16 cellular contexts compared by ENCODE assay signal in genomic region chr5:80194470-80194869, GRCh38.
DNase-seq lines count a peak whose midpoint lies in the region; ATAC-seq, FAIRE-seq and TF ChIP-seq lines count a peak whose summit lies in the region.
"Had no signal": no experiment of that assay in that cellular context is flagged by ENCODE, and none has a peak within 500 bp of the region (broad histone marks: within the 10 kb centered on the region; RNA-seq: fewer than 3 reads in every experiment).

No MANE protein-coding gene starts in this region.

- peak overlapping the region; percentile 33 for H3K4me2 ChIP-seq in Loucy (ENCODE audit: low read depth, low read length, poor library complexity, severe bottlenecking)

- no peaks in the 10 kb centered on the region for H3K27me3 Mint-ChIP-seq in activated CD4-positive, alpha-beta T cell treated with anti-CD3 and anti-CD28 coated beads for 36 hours
- no peaks in the 10 kb centered on the region for H3K27me3 Mint-ChIP-seq in activated naive CD8-positive, alpha-beta T cell

- H3K9me3 Mint-ChIP-seq in activated CD4-positive, alpha-beta T cell treated with anti-CD3 and anti-CD28 coated beads for 36 hours (ENCODE audit: low read depth), result no peaks in the 10 kb centered on the region
- H3K9me3 Mint-ChIP-seq in activated naive CD8-positive, alpha-beta T cell (ENCODE audit: low read depth), result no peaks in the 10 kb centered on the region
- H3K9me3 Mint-ChIP-seq: HFFc6 had no signal

- peak overlapping the region; percentile 99 for H3K27ac Mint-ChIP-seq in activated CD4-positive, alpha-beta T cell treated with anti-CD3 and anti-CD28 coated beads for 36 hours
- peak overlapping the region; percentile 96 for H3K27ac Mint-ChIP-seq in activated naive CD8-positive, alpha-beta T cell
- H3K27ac Mint-ChIP-seq: HFFc6 had no signal

- no peak overlapping the region for H2AFZ ChIP-seq in Loucy (ENCODE audit: low read length)

- no peak for FAIRE-seq in urothelium cell line (lab: Jason Lieb, UNC)
- FAIRE-seq: A204.1, D721Med, HepG2, small intestine had no signal

- DNase-seq in activated CD4-positive, alpha-beta T cell treated with anti-CD3 and anti-CD28 coated beads for 36 hours, result peak; percentile 61
- DNase-seq in activated CD4-positive, alpha-beta T cell treated with anti-CD3 and anti-CD28 coated beads, Interleukin-2, amount 50 U/mL, for 4 hours, result no peak
- no peak for DNase-seq in sigmoid colon
- no peak for DNase-seq in DMS153 treated with DMSO at 0.1 percent for 48 hours (lab: John Stamatoyannopoulos, UW; ENCODE audit: unreplicated experiment)
- DNase-seq in urothelium cell line (ENCODE audit: low spot score), result no peak
- DNase-seq: HFFc6, hippocampal formation, NCI-H774, small intestine, thyroid gland had no signal

- H3K27me3 ChIP-seq in Loucy (ENCODE audit: insufficient read depth, low read length, poor library complexity, severe bottlenecking) (no peaks in the 10 kb centered on the region), sigmoid colon (no peaks in the 10 kb centered on the region)
- H3K27me3 ChIP-seq: thyroid gland had no signal

- H3K4me3 ChIP-seq in Loucy (ENCODE audit: low read length, poor library complexity, severe bottlenecking), result peak overlapping the region; percentile 17
- no peak overlapping the region for H3K4me3 ChIP-seq in sigmoid colon
- H3K4me3 ChIP-seq: thyroid gland had no signal

- no peak for TF ChIP-seq EP300 in sigmoid colon (IDR thresholded peaks at IDR 0.05)

- H3F3A ChIP-seq in Loucy (ENCODE audit: low read depth), result peaks cover 13% of the 10 kb centered on the region

- H3K27ac ChIP-seq in sigmoid colon, result peak overlapping the region in 3 of 4 donors; percentile 22 to 78 (median 76)

- H3K36me3 ChIP-seq in Loucy (ENCODE audit: insufficient read depth, low read length), result peaks cover 34% of the 10 kb centered on the region; the same call in 1 of the 2 replicates
- no peaks in the 10 kb centered on the region for H3K36me3 ChIP-seq in sigmoid colon
- H3K36me3 ChIP-seq: thyroid gland had no signal

- 68 to 86% methylated on average over 4 of the region's 4 CpGs for WGBS in sigmoid colon, 2 donors

- H3K4me3 Mint-ChIP-seq in activated CD4-positive, alpha-beta T cell treated with anti-CD3 and anti-CD28 coated beads for 36 hours, result peak overlapping the region; percentile 47
- H3K4me3 Mint-ChIP-seq in activated naive CD8-positive, alpha-beta T cell, result peak overlapping the region; percentile 65
- H3K4me3 Mint-ChIP-seq: HFFc6 had no signal

- H3K4me1 ChIP-seq in Loucy (ENCODE audit: insufficient read depth, low read length, poor library complexity, severe bottlenecking) (peaks cover 58% of the 10 kb centered on the region), sigmoid colon (peaks cover 0 to 48% (median 47%) of the 10 kb centered on the region in 4 donors)

- POLR2A ChIA-PET in activated CD4-positive, alpha-beta T cell treated with anti-CD3 and anti-CD28 coated beads for 36 hours (lab: Charles Lee), result interaction anchor here (0.9 kb wide), 1 partner anchor 12 kb away, joined by 5 read pairs; no protein-coding TSS in a partner anchor

- peaks cover under 1% of the 10 kb centered on the region for H4K20me1 ChIP-seq in Loucy (ENCODE audit: insufficient read depth, low read length, poor library complexity, severe bottlenecking)

- TF ChIP-seq POLR2A in sigmoid colon (IDR thresholded peaks at IDR 0.05), result no peak

- H3K9ac ChIP-seq in Loucy (ENCODE audit: low read depth, low read length, poor library complexity, severe bottlenecking), result peak overlapping the region; percentile 70

- no peaks in the 10 kb centered on the region for H3K9me3 ChIP-seq in Loucy (ENCODE audit: insufficient read depth, low read depth, low read length)
- no peaks in the 10 kb centered on the region for H3K9me3 ChIP-seq in sigmoid colon
- H3K9me3 ChIP-seq: thyroid gland had no signal

- peaks cover 21% of the 10 kb centered on the region for H3K36me3 Mint-ChIP-seq in activated CD4-positive, alpha-beta T cell treated with anti-CD3 and anti-CD28 coated beads for 36 hours (ENCODE audit: low read depth)
- peaks cover 6% of the 10 kb centered on the region for H3K36me3 Mint-ChIP-seq in activated naive CD8-positive, alpha-beta T cell

- CTCF ChIA-PET in activated CD4-positive, alpha-beta T cell treated with anti-CD3 and anti-CD28 coated beads for 36 hours (lab: Charles Lee), result interaction anchor here (1.0 to 4.0 kb wide), 10 partner anchors 9 to 104 kb away, joined by 3 to 38 read pairs (median 4); no protein-coding TSS in a partner anchor

- intact Hi-C loops in activated CD4-positive, alpha-beta T cell treated with anti-CD3 and anti-CD28 coated beads for 36 hours (cut with DNase I, micrococcal nuclease), result loop anchor here in 1 of 2 experiments (1.0 to 5.0 kb wide), 3 partner anchors 52 to 68 kb away; no protein-coding TSS in a partner anchor
- intact Hi-C loops in sigmoid colon (cut with DNase I), result no loop called here

- peaks cover 91% of the 10 kb centered on the region for H3K79me2 ChIP-seq in Loucy (ENCODE audit: insufficient read depth, low read length)

- ATAC-seq in activated CD4-positive, alpha-beta T cell treated with anti-CD3 and anti-CD28 coated beads for 36 hours, result peak; percentile 70
- ATAC-seq in HG02884 (IDR thresholded peaks at IDR 0.05; ENCODE audit: unreplicated experiment), result no peak
- ATAC-seq: HepG2 had no signal

- H3K4me1 Mint-ChIP-seq in activated CD4-positive, alpha-beta T cell treated with anti-CD3 and anti-CD28 coated beads for 36 hours, result peaks cover 82% of the 10 kb centered on the region
- peaks cover 93% of the 10 kb centered on the region for H3K4me1 Mint-ChIP-seq in activated naive CD8-positive, alpha-beta T cell (ENCODE audit: low read depth)

- no peaks in the 10 kb centered on the region for H3K9me2 ChIP-seq in Loucy (replicated peaks; ENCODE audit: low read depth, low read length)

- TF ChIP-seq CTCF in Loucy (conservative IDR thresholded peaks at IDR 0.05; ENCODE audit: low read length), result no peak
- TF ChIP-seq CTCF in sigmoid colon (IDR thresholded peaks at IDR 0.05), result no peak
